In the genomic region with DNA sequence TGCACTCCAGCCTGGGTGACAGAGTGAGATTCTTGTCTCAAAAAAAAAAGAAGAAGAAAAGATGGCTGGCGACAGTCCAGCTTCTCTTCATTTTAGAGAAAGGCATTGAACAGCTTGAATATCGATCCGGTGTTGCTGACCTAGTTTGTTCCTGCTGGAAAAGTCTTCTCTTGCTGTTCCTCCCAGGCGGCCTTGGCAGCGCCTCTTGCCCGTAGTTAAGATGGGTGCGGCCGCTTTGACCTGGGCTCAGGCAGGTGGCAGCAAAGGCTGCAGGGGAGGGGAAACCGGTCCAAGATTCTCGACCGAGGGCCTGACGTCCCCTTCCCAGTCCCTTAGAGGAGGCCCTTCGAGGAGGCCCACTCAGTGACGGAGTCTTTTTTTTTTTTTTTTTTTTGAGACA, we compare ENCODE assay signal across 13 cellular contexts. TPM values are rescaled to one million over a fixed set of nuclear protein-coding genes. Genes with fewer than 3 reads are reported as not detected.
A peak's percentile ranks its signal among the peaks of the same experiment; 100 is the strongest.
DNase-seq lines count a peak whose midpoint lies in the region; ATAC-seq and TF ChIP-seq lines count a peak whose summit lies in the region.
"Had no signal": no experiment of that assay in that cellular context is flagged by ENCODE, and none has a peak within 500 bp of the region (broad histone marks: within the 10 kb centered on the region; RNA-seq: fewer than 3 reads in every experiment).

No MANE protein-coding gene starts in this region.

- intact Hi-C loops in dorsolateral prefrontal cortex (cut with DNase I) = no loop called here

- DNase-seq in CD4-positive, CD25-positive, alpha-beta regulatory T cell = no peak
- DNase-seq in GM12864 (ENCODE audit: low read depth) (no peak), dorsolateral prefrontal cortex (no peak), NCI-H2171 treated with DMSO at 0.1 percent for 48 hours (lab: John Stamatoyannopoulos, UW) (no peak)
- no peak for DNase-seq in stimulated activated naive CD4-positive, alpha-beta T cell (lab: John Stamatoyannopoulos, UW)
- DNase-seq: DMS79, islet precursor cell, NCI-H1417 treated with DMSO at 0.1 percent for 48 hours, NCI-H748 treated with DMSO at 0.1 percent for 48 hours had no signal

- no peaks in the 10 kb centered on the region for H3K27me3 Mint-ChIP-seq in CD4-positive, CD25-positive, alpha-beta regulatory T cell

- no peak for ATAC-seq in CD4-positive, CD25-positive, alpha-beta regulatory T cell (ENCODE audit: low read depth in 2 of 2)
- ATAC-seq in HG03045 (IDR thresholded peaks at IDR 0.05; ENCODE audit: unreplicated experiment) (no peak), GM21619 (IDR thresholded peaks at IDR 0.05; ENCODE audit: unreplicated experiment) (no peak)

- H3K27ac ChIP-seq in CD4-positive, CD25-positive, alpha-beta regulatory T cell (ENCODE audit: insufficient read depth, low read length, poor library complexity, severe bottlenecking) = peak overlapping the region; percentile 60
- H3K27ac ChIP-seq in dorsolateral prefrontal cortex (peak overlapping the region in 15 of 59 donors; percentile 9 to 77 (median 53)), neutrophil (peak overlapping the region; percentile 79)

- peak overlapping the region; percentile 93 to 96 (median 94) for H3K27ac Mint-ChIP-seq in CD4-positive, CD25-positive, alpha-beta regulatory T cell
- H3K27ac Mint-ChIP-seq: brain had no signal

- TF ChIP-seq CTCF in GM12864 (IDR thresholded peaks at IDR 0.05; ENCODE audit: low read depth, low read length, missing control alignments) (no peak), dorsolateral prefrontal cortex (IDR thresholded peaks at IDR 0.05 in 54 of 56, conservative IDR thresholded peaks at IDR 0.05 in 2 of 56; ENCODE audit: low read depth in 1 of 56, partially characterized antibody in 56 of 56) (no peak), neutrophil (IDR thresholded peaks at IDR 0.05) (no peak)

- peaks cover 21% of the 10 kb centered on the region for H3K4me1 ChIP-seq in CD4-positive, CD25-positive, alpha-beta regulatory T cell (ENCODE audit: control insufficient read depth, insufficient read depth, low read length, poor library complexity, severe bottlenecking)
- H3K4me1 ChIP-seq in neutrophil (ENCODE audit: control insufficient read depth in 1 of 2, insufficient read depth in 1 of 2, low read depth in 1 of 2, low read length in 1 of 2) = peaks cover 26% of the 10 kb centered on the region in 2 experiments

- no peaks in the 10 kb centered on the region for H3K9me3 ChIP-seq in CD4-positive, CD25-positive, alpha-beta regulatory T cell (ENCODE audit: control insufficient read depth in 2 of 2, low read length in 2 of 2)
- H3K9me3 ChIP-seq in neutrophil = no peaks in the 10 kb centered on the region

- H3K36me3 ChIP-seq in CD4-positive, CD25-positive, alpha-beta regulatory T cell (ENCODE audit: control insufficient read depth, insufficient read depth, low read length) = no peaks in the 10 kb centered on the region
- no peaks in the 10 kb centered on the region for H3K36me3 ChIP-seq in neutrophil

- no peaks in the 10 kb centered on the region for H3K36me3 Mint-ChIP-seq in CD4-positive, CD25-positive, alpha-beta regulatory T cell
- H3K36me3 Mint-ChIP-seq: brain had no signal

- no peaks in the 10 kb centered on the region for H3K9me3 Mint-ChIP-seq in CD4-positive, CD25-positive, alpha-beta regulatory T cell

- peak overlapping the region; percentile 87 to 92 (median 88) for H3K4me3 Mint-ChIP-seq in CD4-positive, CD25-positive, alpha-beta regulatory T cell
- H3K4me3 Mint-ChIP-seq: brain had no signal

- no peaks in the 10 kb centered on the region for H3K27me3 ChIP-seq in CD4-positive, CD25-positive, alpha-beta regulatory T cell (ENCODE audit: control insufficient read depth, insufficient read depth, low read length)
- H3K27me3 ChIP-seq in dorsolateral prefrontal cortex (no peaks in the 10 kb centered on the region), neutrophil (no peaks in the 10 kb centered on the region)

- H3K4me1 Mint-ChIP-seq in CD4-positive, CD25-positive, alpha-beta regulatory T cell = peaks cover 6 to 35% (median 14%) of the 10 kb centered on the region in 4 donors

- peak overlapping the region; percentile 61 for H3K4me3 ChIP-seq in CD4-positive, CD25-positive, alpha-beta regulatory T cell (ENCODE audit: low read depth, low read length)
- peak overlapping the region; percentile 63 for H3K4me3 ChIP-seq in GM12864 (ENCODE audit: low read depth, low read length)
- peak overlapping the region in 38 of 59 donors; percentile 27 to 68 (median 53) for H3K4me3 ChIP-seq in dorsolateral prefrontal cortex
- peak overlapping the region; percentile 64 to 70 for H3K4me3 ChIP-seq in neutrophil (ENCODE audit: low read depth in 1 of 2, low read length in 1 of 2)

RNA-seq across cellular contexts. Expression of gene ZNF764, which starts 3.8 kb away (rescaled TPM):
- 15.6 TPM for total RNA-seq in CD4-positive, CD25-positive, alpha-beta regulatory T cell
- 1 to 10 TPM; 4.8 to 6.5 (median 5.7) TPM for polyA plus RNA-seq in CD4-positive, CD25-positive, alpha-beta regulatory T cell
- total RNA-seq in dorsolateral prefrontal cortex = 10 to 100 TPM in 102 of 120 experiments, 1 to 10 TPM in 18; 8.2 to 19.0 (median 11.5) TPM

RNA-seq across cellular contexts. Expression of gene ZNF688, which starts 9.5 kb away (rescaled TPM):
- 12.1 TPM for total RNA-seq in CD4-positive, CD25-positive, alpha-beta regulatory T cell
- 10 to 100 TPM; 34.5 to 59.1 (median 50.5) TPM for polyA plus RNA-seq in CD4-positive, CD25-positive, alpha-beta regulatory T cell
- total RNA-seq in dorsolateral prefrontal cortex = 10 to 100 TPM in 118 of 120 experiments, 1 to 10 TPM in 2; 9.8 to 27.9 (median 15.6) TPM

RNA-seq across cellular contexts. Expression of gene ZNF785, which starts 23.5 kb away (rescaled TPM):
- total RNA-seq in CD4-positive, CD25-positive, alpha-beta regulatory T cell = 9.3 TPM
- 1 to 10 TPM; 1.4 to 3.5 (median 2.5) TPM for polyA plus RNA-seq in CD4-positive, CD25-positive, alpha-beta regulatory T cell
- 10 to 100 TPM; 16.4 to 51.1 (median 30.1) TPM for total RNA-seq in dorsolateral prefrontal cortex

RNA-seq across cellular contexts. Expression of gene ZNF747, which starts 27.4 kb away (rescaled TPM):
- 5.0 TPM for total RNA-seq in CD4-positive, CD25-positive, alpha-beta regulatory T cell
- polyA plus RNA-seq in CD4-positive, CD25-positive, alpha-beta regulatory T cell = 1 to 10 TPM; 6.4 to 9.4 (median 8.6) TPM
- total RNA-seq in dorsolateral prefrontal cortex = 10 to 100 TPM in 115 of 120 experiments, 1 to 10 TPM in 5; 9.2 to 17.9 (median 12.6) TPM

RNA-seq across cellular contexts. Expression of gene ZNF768, which starts 35.7 kb away (rescaled TPM):
- 4.0 TPM for total RNA-seq in CD4-positive, CD25-positive, alpha-beta regulatory T cell
- polyA plus RNA-seq in CD4-positive, CD25-positive, alpha-beta regulatory T cell = 1 to 10 TPM in 1 of 4 donors, under 1 TPM in 3; 0.40 to 1.2 (median 0.66) TPM
- total RNA-seq in dorsolateral prefrontal cortex = 10 to 100 TPM; 22.6 to 71.7 (median 28.8) TPM
